14 cellular contexts compared by ENCODE assay signal in genomic region chr5:59593608-59594007, GRCh38.
"Had no signal": no experiment of that assay in that cellular context is flagged by ENCODE, and none has a peak within 500 bp of the region (broad histone marks: within the 10 kb centered on the region; RNA-seq: fewer than 3 reads in every experiment).

No MANE protein-coding gene starts in this region.

- H3K4me1 ChIP-seq: left ventricle myocardium inferior had no signal

- DNase-seq: activated CD4-positive, alpha-beta T cell treated with anti-CD3 and anti-CD28 coated beads, Interleukin-2, amount 50 U/mL, for 48 hours; activated CD8-positive, alpha-beta memory T cell treated with anti-CD3 and anti-CD28 coated beads, Interleukin-2, amount 10 ng/mL, durations not matched to agents 7 days and 5 days; activated naive CD8-positive, alpha-beta T cell treated with anti-CD3 and anti-CD28 coated beads, Interleukin-2, amount 10 ng/mL, durations not matched to agents 7 days and 5 days; activated T-cell treated with anti-CD3 and anti-CD28 coated beads, Interleukin-2, amount 50 U/mL, for 48 hours; anterior cingulate cortex; effector CD8-positive, alpha-beta T cell; kidney; left ventricle myocardium inferior; stimulated activated CD4-positive, alpha-beta T cell treated with anti-CD3 and anti-CD28 coated beads, Interleukin-2, amount 100 ng/mL, for 24 hours; stimulated activated naive CD4-positive, alpha-beta T cell; T-helper 17 cell; trophoblast cell had no signal

- H3K27ac ChIP-seq: coronary artery, left ventricle myocardium inferior had no signal

- H3K36me3 ChIP-seq: left ventricle myocardium inferior had no signal

- H3K4me3 ChIP-seq: coronary artery, left ventricle myocardium inferior had no signal

- H3K9me3 ChIP-seq: left ventricle myocardium inferior had no signal

- FAIRE-seq: frontal cortex had no signal
